ENCODE assay signal across 1 cellular context in the genomic region with DNA sequence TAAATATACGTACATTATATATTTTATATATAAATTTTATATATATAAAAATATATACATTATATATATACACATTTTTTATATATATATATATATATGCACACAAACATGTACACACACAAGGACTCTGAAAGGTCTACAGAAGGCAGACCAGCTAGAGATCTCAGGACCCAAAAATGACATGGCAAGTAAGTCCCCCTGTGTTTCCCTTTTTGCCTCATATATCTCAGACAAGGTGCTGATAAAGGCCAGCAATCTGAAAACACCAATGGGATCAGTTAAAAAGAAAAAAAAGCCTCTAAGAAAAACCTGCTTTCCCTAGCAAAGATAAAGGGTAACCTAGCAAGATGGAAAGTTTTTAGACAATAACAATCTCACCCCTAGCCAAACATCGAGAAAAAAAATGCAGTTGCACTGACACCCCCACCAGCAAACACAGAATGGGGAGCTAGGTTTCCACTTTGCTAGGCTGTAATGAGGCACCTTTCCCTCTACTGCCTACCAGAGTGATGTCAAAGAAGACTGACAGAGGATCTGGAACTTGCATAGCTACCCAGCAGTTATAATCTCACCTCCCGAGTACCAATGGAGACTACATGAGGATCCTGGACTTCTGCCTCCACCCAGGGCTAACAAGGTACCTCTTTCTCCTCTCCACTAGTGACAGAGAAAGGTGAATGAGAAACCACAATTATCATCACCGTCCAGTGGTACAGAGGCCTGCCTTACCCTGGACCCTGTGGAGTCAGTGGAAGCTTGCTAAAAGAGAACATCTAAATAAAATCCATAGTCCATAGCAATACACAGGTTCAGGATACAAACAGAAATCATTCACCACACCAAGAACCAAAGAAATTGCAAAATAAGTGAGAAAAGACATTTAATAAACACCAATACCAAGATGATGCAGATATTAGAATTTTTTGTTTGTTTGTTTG.
TF ChIP-seq lines count a peak whose summit lies in the region.

No MANE protein-coding gene starts in this region.

TF ChIP-seq in HepG2, 621 proteins besides CTCF, POLR2A, EP300 and RAD21:
- TF ChIP-seq, protein P1, sequence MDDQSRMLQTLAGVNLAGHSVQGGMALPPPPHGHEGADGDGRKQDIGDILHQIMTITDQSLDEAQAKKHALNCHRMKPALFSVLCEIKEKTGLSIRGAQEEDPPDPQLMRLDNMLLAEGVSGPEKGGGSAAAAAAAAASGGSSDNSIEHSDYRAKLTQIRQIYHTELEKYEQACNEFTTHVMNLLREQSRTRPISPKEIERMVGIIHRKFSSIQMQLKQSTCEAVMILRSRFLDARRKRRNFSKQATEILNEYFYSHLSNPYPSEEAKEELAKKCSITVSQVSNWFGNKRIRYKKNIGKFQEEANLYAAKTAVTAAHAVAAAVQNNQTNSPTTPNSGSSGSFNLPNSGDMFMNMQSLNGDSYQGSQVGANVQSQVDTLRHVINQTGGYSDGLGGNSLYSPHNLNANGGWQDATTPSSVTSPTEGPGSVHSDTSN (CRISPR knock-in tag; IDR thresholded peaks at IDR 0.05; ENCODE audit: borderline replicate concordance) = no peak
- no peak for TF ChIP-seq CBFB (CRISPR knock-in tag; IDR thresholded peaks at IDR 0.05)
- no peak for TF ChIP-seq HNRNPLL (IDR thresholded peaks at IDR 0.05; ENCODE audit: low read depth, low read length, poor library complexity, severe bottlenecking)
- TF ChIP-seq ZNF224 (CRISPR knock-in tag; IDR thresholded peaks at IDR 0.05) = no peak
- no peak for TF ChIP-seq U2AF2 (IDR thresholded peaks at IDR 0.05; ENCODE audit: low read depth, low read length)
